8 cellular contexts compared by ENCODE assay signal in genomic region chr11:102452461-102453285, GRCh38. TPM values are rescaled to one million over a fixed set of nuclear protein-coding genes. Genes with fewer than 3 reads are reported as not detected.
DNase-seq lines count a peak whose midpoint lies in the region; ATAC-seq, FAIRE-seq and TF ChIP-seq lines count a peak whose summit lies in the region.

TMEM123 (minus strand) TSS chr11:102452765; CDS start chr11:102452623, 142 bp downstream.

- peak within 1 kb of the TSS; percentile 93 to 96 for H3K4me3 ChIP-seq in neutrophil (ENCODE audit: low read depth in 1 of 2, low read length in 1 of 2)

- H3K27ac ChIP-seq in KOPT-K1 (ENCODE audit: low read depth, low read length, poor library complexity, severe bottlenecking) (peak within 1 kb of the TSS; percentile 86), neutrophil (peak within 1 kb of the TSS; percentile 94), substantia nigra (ENCODE audit: low read depth, low read length, poor library complexity, severe bottlenecking) (peak within 1 kb of the TSS; percentile 93)

- H3K9me3 ChIP-seq in KOPT-K1 (ENCODE audit: insufficient read depth, low read length, poor library complexity, severe bottlenecking) (no peaks in the 10 kb centered on the region), neutrophil (no peaks in the 10 kb centered on the region)

- no peak for TF ChIP-seq CTCF in neutrophil (IDR thresholded peaks at IDR 0.05)

- ATAC-seq in GM21723 (IDR thresholded peaks at IDR 0.05; ENCODE audit: unreplicated experiment), result peak; percentile 67

- no peak for FAIRE-seq in frontal cortex (lab: Jason Lieb, UNC)

- peaks cover 60 to 70% of the 10 kb centered on the region in 2 experiments for H3K4me1 ChIP-seq in neutrophil (ENCODE audit: control insufficient read depth in 1 of 2, insufficient read depth in 1 of 2, low read depth in 1 of 2, low read length in 1 of 2)

- DNase-seq in ELF-1 (ENCODE audit: low read depth, low spot score), result peak; percentile 73
- peak; percentile 48 for DNase-seq in SK-MEL-5 (ENCODE audit: low read depth, low spot score)
- peak; percentile 54 to 90 (median 74) for DNase-seq in activated naive CD4-positive, alpha-beta T cell (lab: John Stamatoyannopoulos, UW)
- DNase-seq in frontal cortex (ENCODE audit: low spot score in 2 of 2), result peak; percentile 74 to 77
- peak in 46 of 49 donors; percentile 15 to 86 (median 68) for DNase-seq in substantia nigra (lab: John Stamatoyannopoulos, UW)

- in situ Hi-C loops in SK-MEL-5 (cut with HindIII; ENCODE audit: low pct_unique_long_range_greater_than_20kb, low sequenced_read_pairs), result no loop called here

- H3K36me3 ChIP-seq in KOPT-K1 (ENCODE audit: insufficient read depth, low read length), result peaks cover 13% of the 10 kb centered on the region
- H3K36me3 ChIP-seq in neutrophil, result no peaks in the 10 kb centered on the region

- H3K27me3 ChIP-seq in neutrophil, result no peaks in the 10 kb centered on the region

RNA-seq across cellular contexts. Expression of gene TMEM123, which starts in this region (rescaled TPM):
- 91.2 and 99.8 TPM in 2 replicates for total RNA-seq in SK-MEL-5 (2014; rRNA removed; shearing (Covaris generic))
- 76.7 and 89.3 TPM in 2 replicates for polyA plus RNA-seq in SK-MEL-5 (2015; cell fraction: cytosol; rRNA removed)
- polyA plus RNA-seq in SK-MEL-5 (2015; cell fraction: nucleus; rRNA removed), result 11.0 and 12.5 TPM in 2 replicates
- total RNA-seq in frontal cortex, result 109 TPM

Comparison
In these comparisons a context has a peak if more than half of its experiments do, and no peak if none do; other contexts are left out.
1. Peak in every context shown above with its lines: DNase-seq, ATAC-seq, H3K4me3 ChIP-seq and H3K27ac ChIP-seq.